Comparison of ENCODE assay signal across 17 cellular contexts in the genomic region with DNA sequence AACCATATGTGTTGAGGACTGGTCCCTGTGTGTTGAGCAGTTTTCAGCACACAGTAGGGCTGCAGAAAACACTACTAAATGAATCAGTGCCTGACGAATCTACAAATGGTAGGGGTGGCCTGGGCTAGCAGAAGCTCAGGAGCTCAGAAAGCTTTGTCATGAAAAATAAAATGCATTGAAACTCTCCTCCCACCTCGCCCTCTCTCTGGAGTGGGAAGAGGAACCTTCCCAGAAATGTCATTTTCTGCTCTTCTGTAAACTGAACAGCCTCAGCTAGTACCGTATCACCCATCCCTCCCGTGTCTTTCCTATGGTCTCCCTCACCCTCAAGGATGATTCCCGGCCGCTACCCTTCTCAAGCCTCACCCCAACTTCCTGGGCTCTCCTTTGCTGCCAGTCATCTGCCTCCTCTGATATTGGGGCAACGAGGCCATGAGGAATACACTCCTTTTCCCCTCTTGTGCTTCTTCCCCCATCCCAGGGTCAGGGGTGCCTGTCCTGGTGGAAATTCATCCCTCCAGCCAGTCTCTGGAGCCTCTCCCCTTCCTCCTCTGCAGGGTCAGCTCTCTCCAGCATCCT.
"Had no signal": no experiment of that assay in that cellular context is flagged by ENCODE, and none has a peak within 500 bp of the region (broad histone marks: within the 10 kb centered on the region; RNA-seq: fewer than 3 reads in every experiment).

No MANE protein-coding gene starts in this region.

- H3K36me3 Mint-ChIP-seq: natural killer cell, type B pancreatic cell had no signal

- H2AFZ ChIP-seq: parathyroid adenoma had no signal

- H3K9ac ChIP-seq: parathyroid adenoma had no signal

- H3K27ac Mint-ChIP-seq: natural killer cell, type B pancreatic cell had no signal

- H3K9me3 Mint-ChIP-seq: type B pancreatic cell had no signal

- DNase-seq: central memory CD4-positive, alpha-beta T cell; foreskin melanocyte; heart left ventricle; hippocampal formation; kidney glomerular epithelial cell; mammary epithelial cell; mucosa of descending colon; natural killer cell; retina; sigmoid colon; stimulated activated CD4-positive, alpha-beta T cell treated with anti-CD3 and anti-CD28 coated beads, Interleukin-12 subunit alpha, Interleukin-12 subunit beta, amount 100 ng/mL, for 4 hours; stimulated activated naive CD4-positive, alpha-beta T cell treated with Interleukin-2 at 50 U/mL for 16 hours had no signal

- H3K9me3 ChIP-seq: heart left ventricle, mucosa of descending colon, prostate gland, sigmoid colon had no signal

- H3K4me3 Mint-ChIP-seq: natural killer cell, neural crest cell, type B pancreatic cell had no signal

- H3K4me3 ChIP-seq: heart left ventricle, mucosa of descending colon, prostate gland, sigmoid colon, skin epidermis had no signal

- H3K36me3 ChIP-seq: heart left ventricle, prostate gland, sigmoid colon had no signal

- H3K27ac ChIP-seq: heart left ventricle, parathyroid adenoma, prostate gland, sigmoid colon, skin epidermis had no signal

- H3K4me1 Mint-ChIP-seq: natural killer cell had no signal

- ATAC-seq: heart left ventricle, mucosa of descending colon, natural killer cell had no signal

- H3K4me1 ChIP-seq: heart left ventricle, parathyroid adenoma, prostate gland, sigmoid colon had no signal

- H3K79me2 ChIP-seq: parathyroid adenoma had no signal
